ENCODE assay signal across 1 cellular context in genomic region chr20:38894091-38894847, GRCh38.
TF ChIP-seq lines count a peak whose summit lies in the region.

No MANE protein-coding gene starts in this region.

TF ChIP-seq in K562, 482 proteins besides CTCF, POLR2A, EP300 and RAD21 (continued from another document):
- no peak for TF ChIP-seq SREBF2 (CRISPR knock-in tag; IDR thresholded peaks at IDR 0.05)
- TF ChIP-seq ZNF124 (CRISPR knock-in tag; IDR thresholded peaks at IDR 0.05): no peak
- TF ChIP-seq ZBTB1 (CRISPR knock-in tag; IDR thresholded peaks at IDR 0.05; ENCODE audit: borderline replicate concordance, low read depth): no peak
- no peak for TF ChIP-seq TEAD1 (CRISPR knock-in tag; IDR thresholded peaks at IDR 0.05)
- TF ChIP-seq PHB2 (IDR thresholded peaks at IDR 0.05; ENCODE audit: low read depth): no peak
- no peak for TF ChIP-seq JUND (IDR thresholded peaks at IDR 0.05; ENCODE audit: borderline replicate concordance, low read depth, low read length)
- no peak for TF ChIP-seq JUND (tag; IDR thresholded peaks at IDR 0.05; ENCODE audit: borderline replicate concordance, low read depth, low read length)
- peak; percentile 25; the same call in 1 of the 2 replicates for TF ChIP-seq ARID1B (IDR thresholded peaks at IDR 0.05)
- TF ChIP-seq ZBTB43 (CRISPR knock-in tag; IDR thresholded peaks at IDR 0.05): no peak
- no peak for TF ChIP-seq DNMT1 (IDR thresholded peaks at IDR 0.05)
- TF ChIP-seq BACH1 (tag; IDR thresholded peaks at IDR 0.05): no peak
- TF ChIP-seq PHF21A (IDR thresholded peaks at IDR 0.05; ENCODE audit: borderline replicate concordance, low read depth): no peak
- no peak for TF ChIP-seq MEF2D (tag; conservative IDR thresholded peaks at IDR 0.05; ENCODE audit: low read depth)
- TF ChIP-seq NELFE (IDR thresholded peaks at IDR 0.05; ENCODE audit: insufficient read depth, insufficient read length): no peak
- no peak for TF ChIP-seq ZNF277 (CRISPR knock-in tag; IDR thresholded peaks at IDR 0.05; ENCODE audit: borderline replicate concordance)
- no peak for TF ChIP-seq SUPT5H (IDR thresholded peaks at IDR 0.05)
- TF ChIP-seq STAT5A (IDR thresholded peaks at IDR 0.05; ENCODE audit: borderline replicate concordance, low read length): no peak
- TF ChIP-seq HDAC1 (IDR thresholded peaks at IDR 0.05): peak in 1 of 2 experiments; percentile 46; a peak in 1 of 4 replicates
- no peak for TF ChIP-seq MEIS2 (IDR thresholded peaks at IDR 0.05; ENCODE audit: partially characterized antibody)
- TF ChIP-seq ZNF274 (IDR thresholded peaks at IDR 0.05; ENCODE audit: borderline replicate concordance, low read depth, low read length): no peak
- no peak for TF ChIP-seq NCOA6 (IDR thresholded peaks at IDR 0.05)
- no peak for TF ChIP-seq MCM3 (IDR thresholded peaks at IDR 0.05)
- 0 out of 2 replicates have a peak, but pooled peaks have one; percentile 18 for TF ChIP-seq ETS1 (conservative IDR thresholded peaks at IDR 0.05; ENCODE audit: control insufficient read depth, low read depth, low read length)
- TF ChIP-seq MCM7 (IDR thresholded peaks at IDR 0.05): no peak
- no peak for TF ChIP-seq TGIF2 (CRISPR knock-in tag; IDR thresholded peaks at IDR 0.05)
- no peak for TF ChIP-seq FOXA1 (IDR thresholded peaks at IDR 0.05; ENCODE audit: borderline replicate concordance)
- no peak for TF ChIP-seq ZKSCAN1 (IDR thresholded peaks at IDR 0.05; ENCODE audit: low read depth, low read length)
- TF ChIP-seq EP400 (IDR thresholded peaks at IDR 0.05): 0 out of 2 replicates have a peak, but pooled peaks have one; percentile 15
- no peak for TF ChIP-seq POU5F1 (IDR thresholded peaks at IDR 0.05; ENCODE audit: borderline replicate concordance, low read depth, low read length, partially characterized antibody)
- TF ChIP-seq ZNF449 (CRISPR knock-in tag; IDR thresholded peaks at IDR 0.05): no peak
- peak; percentile 54; the same call in 1 of the 2 replicates for TF ChIP-seq MGA (IDR thresholded peaks at IDR 0.05)
- TF ChIP-seq SIX5 (IDR thresholded peaks at IDR 0.05; ENCODE audit: borderline replicate concordance in 1 of 2, insufficient read depth in 1 of 2, low read depth in 1 of 2, low read length in 2 of 2): no peak
- 0 out of 2 replicates have a peak, but pooled peaks have one; percentile 9 for TF ChIP-seq CBFA2T2 (conservative IDR thresholded peaks at IDR 0.05)
- no peak for TF ChIP-seq ZBED1 (IDR thresholded peaks at IDR 0.05)
- TF ChIP-seq CLOCK (CRISPR knock-in tag; IDR thresholded peaks at IDR 0.05; ENCODE audit: borderline replicate concordance): no peak
- no peak for TF ChIP-seq ZNF699 (CRISPR knock-in tag; IDR thresholded peaks at IDR 0.05; ENCODE audit: insufficient replicate concordance)
